ENCODE assay signal across 1 cellular context in genomic region chr13:98571955-98572662, GRCh38.
TF ChIP-seq lines count a peak whose summit lies in the region.

No MANE protein-coding gene starts in this region.

TF ChIP-seq in HEK293, 187 proteins besides CTCF, POLR2A, EP300 and RAD21 (continued from another document and continues in another):
- TF ChIP-seq INSM2 (tag by site-specific recombination; IDR thresholded peaks at IDR 0.05) (no peak), ZBTB8A (tag by site-specific recombination; IDR thresholded peaks at IDR 0.05) (no peak), ZNF324 (tag by site-specific recombination; IDR thresholded peaks at IDR 0.05) (no peak), ZNF366 (tag by site-specific recombination; conservative IDR thresholded peaks at IDR 0.05) (no peak), ZNF16 (tag by site-specific recombination; IDR thresholded peaks at IDR 0.05; ENCODE audit: low read depth) (no peak), GLIS2 (tag by site-specific recombination; IDR thresholded peaks at IDR 0.05) (no peak; the same call in 1 of the 2 replicates), ZNF514 (tag by site-specific recombination; IDR thresholded peaks at IDR 0.05) (no peak), ZNF398 (tag by site-specific recombination; IDR thresholded peaks at IDR 0.05) (no peak), ZBTB44 (tag by site-specific recombination; IDR thresholded peaks at IDR 0.05) (0 out of 2 replicates have a peak, but pooled peaks have one; percentile 18), ZNF596 (tag by site-specific recombination; IDR thresholded peaks at IDR 0.05) (no peak), PBX3 (CRISPR knock-in tag; IDR thresholded peaks at IDR 0.05) (no peak), ZNF335 (tag by site-specific recombination; conservative IDR thresholded peaks at IDR 0.05) (0 out of 2 replicates have a peak, but pooled peaks have one; percentile 28), ZNF585B (tag by site-specific recombination; IDR thresholded peaks at IDR 0.05) (no peak), ZNF501 (tag by site-specific recombination; IDR thresholded peaks at IDR 0.05) (0 out of 2 replicates have a peak, but pooled peaks have one; percentile 21), FEZF1 (tag by site-specific recombination; IDR thresholded peaks at IDR 0.05) (peak; percentile 81), ZBTB7A (tag by site-specific recombination; IDR thresholded peaks at IDR 0.05; ENCODE audit: low read depth) (no peak), ZNF211 (tag by site-specific recombination; IDR thresholded peaks at IDR 0.05; ENCODE audit: low read depth) (no peak), BCL11B (tag by site-specific recombination; IDR thresholded peaks at IDR 0.05; ENCODE audit: low read depth) (no peak), MZF1 (tag by site-specific recombination; IDR thresholded peaks at IDR 0.05; ENCODE audit: borderline replicate concordance) (no peak), SP2 (tag by site-specific recombination; IDR thresholded peaks at IDR 0.05) (no peak), ZNF426 (tag by site-specific recombination; IDR thresholded peaks at IDR 0.05) (no peak), ZNF473 (tag by site-specific recombination; IDR thresholded peaks at IDR 0.05) (no peak), ZNF121 (tag by site-specific recombination; IDR thresholded peaks at IDR 0.05) (no peak), ZNF776 (tag by site-specific recombination; IDR thresholded peaks at IDR 0.05; ENCODE audit: borderline replicate concordance) (no peak), SCRT2 (tag by site-specific recombination; IDR thresholded peaks at IDR 0.05) (no peak), ZNF19 (tag by site-specific recombination; IDR thresholded peaks at IDR 0.05; ENCODE audit: low read depth) (no peak), IKZF3 (tag by site-specific recombination; IDR thresholded peaks at IDR 0.05) (peak; percentile 75), TRIM28 (IDR thresholded peaks at IDR 0.05; ENCODE audit: borderline replicate concordance, low read length) (no peak), ZNF140 (tag by site-specific recombination; IDR thresholded peaks at IDR 0.05) (no peak), ZNF24 (tag by site-specific recombination; IDR thresholded peaks at IDR 0.05) (0 out of 2 replicates have a peak, but pooled peaks have one; percentile 19), YY1 (tag by site-specific recombination; IDR thresholded peaks at IDR 0.05) (no peak), GLI4 (tag by site-specific recombination; IDR thresholded peaks at IDR 0.05) (no peak), ZNF549 (tag by site-specific recombination; IDR thresholded peaks at IDR 0.05) (no peak), GLI2 (tag by site-specific recombination; IDR thresholded peaks at IDR 0.05; ENCODE audit: borderline replicate concordance, low read depth) (no peak), ZNF629 (tag by site-specific recombination; IDR thresholded peaks at IDR 0.05) (no peak), ZNF138 (tag by site-specific recombination; IDR thresholded peaks at IDR 0.05; ENCODE audit: borderline replicate concordance) (no peak), ZNF175 (tag by site-specific recombination; IDR thresholded peaks at IDR 0.05) (no peak), ZNF670 (tag by site-specific recombination; IDR thresholded peaks at IDR 0.05; ENCODE audit: low read depth) (no peak), ZNF658 (tag by site-specific recombination; IDR thresholded peaks at IDR 0.05) (no peak), ZNF600 (tag by site-specific recombination; IDR thresholded peaks at IDR 0.05) (peak; percentile 83), ZNF830 (tag by site-specific recombination; IDR thresholded peaks at IDR 0.05; ENCODE audit: low read depth) (no peak), ZNF114 (tag by site-specific recombination; IDR thresholded peaks at IDR 0.05) (no peak), ZNF521 (tag by site-specific recombination; IDR thresholded peaks at IDR 0.05) (no peak), ZNF692 (tag by site-specific recombination; IDR thresholded peaks at IDR 0.05) (no peak), ZNF184 (tag by site-specific recombination; IDR thresholded peaks at IDR 0.05) (no peak), ZNF660 (tag by site-specific recombination; IDR thresholded peaks at IDR 0.05) (no peak)
- TF ChIP-seq, protein P1, sequence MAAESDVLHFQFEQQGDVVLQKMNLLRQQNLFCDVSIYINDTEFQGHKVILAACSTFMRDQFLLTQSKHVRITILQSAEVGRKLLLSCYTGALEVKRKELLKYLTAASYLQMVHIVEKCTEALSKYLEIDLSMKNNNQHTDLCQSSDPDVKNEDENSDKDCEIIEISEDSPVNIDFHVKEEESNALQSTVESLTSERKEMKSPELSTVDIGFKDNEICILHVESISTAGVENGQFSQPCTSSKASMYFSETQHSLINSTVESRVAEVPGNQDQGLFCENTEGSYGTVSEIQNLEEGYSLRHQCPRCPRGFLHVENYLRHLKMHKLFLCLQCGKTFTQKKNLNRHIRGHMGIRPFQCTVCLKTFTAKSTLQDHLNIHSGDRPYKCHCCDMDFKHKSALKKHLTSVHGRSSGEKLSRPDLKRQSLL (tag by site-specific recombination; IDR thresholded peaks at IDR 0.05), result no peak
- TF ChIP-seq, protein P2, sequence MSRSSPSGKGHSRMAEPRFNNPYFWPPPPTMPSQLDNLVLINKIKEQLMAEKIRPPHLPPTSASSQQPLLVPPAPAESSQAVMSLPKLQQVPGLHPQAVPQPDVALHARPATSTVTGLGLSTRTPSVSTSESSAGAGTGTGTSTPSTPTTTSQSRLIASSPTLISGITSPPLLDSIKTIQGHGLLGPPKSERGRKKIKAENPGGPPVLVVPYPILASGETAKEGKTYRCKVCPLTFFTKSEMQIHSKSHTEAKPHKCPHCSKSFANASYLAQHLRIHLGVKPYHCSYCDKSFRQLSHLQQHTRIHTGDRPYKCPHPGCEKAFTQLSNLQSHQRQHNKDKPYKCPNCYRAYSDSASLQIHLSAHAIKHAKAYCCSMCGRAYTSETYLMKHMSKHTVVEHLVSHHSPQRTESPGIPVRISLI (tag by site-specific recombination; IDR thresholded peaks at IDR 0.05), result peak; percentile 76; the same call in 1 of the 2 replicates
- TF ChIP-seq, protein P3, sequence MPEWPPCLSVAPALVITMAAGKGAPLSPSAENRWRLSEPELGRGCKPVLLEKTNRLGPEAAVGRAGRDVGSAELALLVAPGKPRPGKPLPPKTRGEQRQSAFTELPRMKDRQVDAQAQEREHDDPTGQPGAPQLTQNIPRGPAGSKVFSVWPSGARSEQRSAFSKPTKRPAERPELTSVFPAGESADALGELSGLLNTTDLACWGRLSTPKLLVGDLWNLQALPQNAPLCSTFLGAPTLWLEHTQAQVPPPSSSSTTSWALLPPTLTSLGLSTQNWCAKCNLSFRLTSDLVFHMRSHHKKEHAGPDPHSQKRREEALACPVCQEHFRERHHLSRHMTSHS (tag by site-specific recombination; IDR thresholded peaks at IDR 0.05), result no peak
- TF ChIP-seq, protein P4, sequence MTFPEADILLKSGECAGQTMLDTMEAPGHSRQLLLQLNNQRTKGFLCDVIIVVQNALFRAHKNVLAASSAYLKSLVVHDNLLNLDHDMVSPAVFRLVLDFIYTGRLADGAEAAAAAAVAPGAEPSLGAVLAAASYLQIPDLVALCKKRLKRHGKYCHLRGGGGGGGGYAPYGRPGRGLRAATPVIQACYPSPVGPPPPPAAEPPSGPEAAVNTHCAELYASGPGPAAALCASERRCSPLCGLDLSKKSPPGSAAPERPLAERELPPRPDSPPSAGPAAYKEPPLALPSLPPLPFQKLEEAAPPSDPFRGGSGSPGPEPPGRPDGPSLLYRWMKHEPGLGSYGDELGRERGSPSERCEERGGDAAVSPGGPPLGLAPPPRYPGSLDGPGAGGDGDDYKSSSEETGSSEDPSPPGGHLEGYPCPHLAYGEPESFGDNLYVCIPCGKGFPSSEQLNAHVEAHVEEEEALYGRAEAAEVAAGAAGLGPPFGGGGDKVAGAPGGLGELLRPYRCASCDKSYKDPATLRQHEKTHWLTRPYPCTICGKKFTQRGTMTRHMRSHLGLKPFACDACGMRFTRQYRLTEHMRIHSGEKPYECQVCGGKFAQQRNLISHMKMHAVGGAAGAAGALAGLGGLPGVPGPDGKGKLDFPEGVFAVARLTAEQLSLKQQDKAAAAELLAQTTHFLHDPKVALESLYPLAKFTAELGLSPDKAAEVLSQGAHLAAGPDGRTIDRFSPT (tag by site-specific recombination; IDR thresholded peaks at IDR 0.05), result 0 out of 2 replicates have a peak, but pooled peaks have one; percentile 29
